Comparison of ENCODE assay signal across 13 cellular contexts in the genomic region with DNA sequence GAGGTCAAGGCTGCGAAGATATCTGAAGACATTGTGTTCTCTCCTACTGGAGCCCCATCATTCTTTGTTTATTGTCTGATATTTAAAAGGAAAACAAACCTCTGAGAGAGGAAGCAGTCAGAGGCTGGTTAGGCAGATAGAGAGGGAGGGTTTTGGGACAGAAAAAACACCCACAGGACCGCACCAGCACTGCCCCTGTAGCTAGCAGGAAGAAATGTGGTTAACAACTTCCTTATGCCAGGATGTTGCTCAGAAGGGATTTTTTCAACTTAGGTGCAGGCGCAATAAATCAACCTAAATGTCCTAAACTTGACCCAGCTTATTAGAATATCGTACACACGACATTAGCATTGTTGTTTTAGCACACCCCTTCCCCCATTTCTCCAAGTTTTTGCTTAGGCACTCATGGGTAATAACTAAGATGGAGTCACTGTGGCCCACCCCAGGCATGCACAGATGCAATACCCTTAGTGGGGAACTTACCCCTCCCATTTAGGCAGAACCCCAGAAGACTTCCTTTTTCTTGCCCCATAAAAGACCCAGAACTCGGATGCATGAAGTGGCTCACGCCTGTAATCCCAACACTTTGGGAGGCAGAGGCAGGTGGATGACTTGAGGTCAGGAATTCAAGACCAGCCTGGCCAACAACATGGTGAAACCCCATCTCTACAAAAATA. TPM values are rescaled to one million over a fixed set of nuclear protein-coding genes. Genes with fewer than 3 reads are reported as not detected.
A peak's percentile ranks its signal among the peaks of the same experiment; 100 is the strongest.
DNase-seq lines count a peak whose midpoint lies in the region; ATAC-seq and TF ChIP-seq lines count a peak whose summit lies in the region.
"Had no signal": no experiment of that assay in that cellular context is flagged by ENCODE, and none has a peak within 500 bp of the region (broad histone marks: within the 10 kb centered on the region; RNA-seq: fewer than 3 reads in every experiment).

No MANE protein-coding gene starts in this region.

- peaks cover 25% of the 10 kb centered on the region for H3K79me2 ChIP-seq in Loucy (ENCODE audit: insufficient read depth, low read length)

- in situ Hi-C loops in GM13977 (cut with MboI; ENCODE audit: low pct_unique_long_range_greater_than_20kb, low sequenced_read_pairs, unreplicated experiment), result no loop called here

- H3K4me2 ChIP-seq in Loucy (ENCODE audit: low read depth, low read length, poor library complexity, severe bottlenecking), result peak overlapping the region; percentile 85

- H3K36me3 ChIP-seq in Loucy (ENCODE audit: insufficient read depth, low read length), result 0 out of 2 replicates have a peak, but pooled peaks cover 1% of the 10 kb centered on the region
- peaks cover 0 to 10% (median 0%) of the 10 kb centered on the region in 3 experiments for H3K36me3 ChIP-seq in naive thymus-derived CD4-positive, alpha-beta T cell (ENCODE audit: control insufficient read depth in 2 of 3, insufficient read depth in 3 of 3, low read length in 3 of 3)

- no peak overlapping the region for H3K27ac ChIP-seq in naive thymus-derived CD4-positive, alpha-beta T cell (ENCODE audit: low read depth, low read length)

- POLR2A ChIA-PET in activated B cell treated with CpG ODN at 0.5 μM for 24 hours (lab: Charles Lee), result no interaction called here
- POLR2A ChIA-PET in naive thymus-derived CD4-positive, alpha-beta T cell (lab: Charles Lee), result interaction anchor here (0.9 kb wide), 1 partner anchor 216 kb away, joined by 4 read pairs; a partner anchor contains a TSS

- H3K4me3 ChIP-seq in Loucy (ENCODE audit: low read length, poor library complexity, severe bottlenecking), result peak overlapping the region; percentile 68
- peak overlapping the region; percentile 45 for H3K4me3 ChIP-seq in naive thymus-derived CD4-positive, alpha-beta T cell (ENCODE audit: low read length)

- CTCF ChIA-PET in activated B cell treated with CpG ODN at 0.5 μM for 24 hours (lab: Charles Lee), result no interaction called here
- CTCF ChIA-PET in naive thymus-derived CD4-positive, alpha-beta T cell (lab: Charles Lee), result no interaction called here

- H3K9me3 ChIP-seq in Loucy (ENCODE audit: insufficient read depth, low read depth, low read length), result peaks cover 9% of the 10 kb centered on the region
- H3K9me3 ChIP-seq in naive thymus-derived CD4-positive, alpha-beta T cell (ENCODE audit: control insufficient read depth in 2 of 3, low read length in 3 of 3), result peaks cover 0 to 40% (median 0%) of the 10 kb centered on the region in 3 experiments

- intact Hi-C loops in activated B cell treated with CpG ODN at 0.5 μM for 24 hours (cut with micrococcal nuclease), result loop anchor here (5.0 kb wide), 3 partner anchors 121 to 1461 kb away; a partner anchor contains a TSS
- intact Hi-C loops in naive thymus-derived CD4-positive, alpha-beta T cell (cut with micrococcal nuclease), result loop anchor here (5.0 kb wide), 5 partner anchors 121 to 661 kb away; a partner anchor contains a TSS

- no peak overlapping the region for H3K27ac Mint-ChIP-seq in activated B cell treated with CpG ODN at 0.5 μM for 24 hours
- H3K27ac Mint-ChIP-seq in naive thymus-derived CD4-positive, alpha-beta T cell, result peak overlapping the region; percentile 11 to 87 (median 84)
- H3K27ac Mint-ChIP-seq: stimulated activated memory B cell treated with anti-CD40 and anti-IgM and Interleukin-4, amounts not matched to agents 10 μg/mL and 1 μg/mL and 100 μg/mL, for 72 hours had no signal

- H3F3A ChIP-seq in Loucy (ENCODE audit: low read depth), result peaks cover 11% of the 10 kb centered on the region; the same call in 1 of the 2 replicates

- peak overlapping the region; percentile 28 for H3K4me3 Mint-ChIP-seq in activated B cell treated with CpG ODN at 0.5 μM for 24 hours
- peak overlapping the region; percentile 54 to 79 (median 64) for H3K4me3 Mint-ChIP-seq in naive thymus-derived CD4-positive, alpha-beta T cell
- H3K4me3 Mint-ChIP-seq: stimulated activated memory B cell treated with anti-CD40 and anti-IgM and Interleukin-4, amounts not matched to agents 10 μg/mL and 1 μg/mL and 100 μg/mL, for 72 hours had no signal

- peak overlapping the region; percentile 74 for H3K9ac ChIP-seq in Loucy (ENCODE audit: low read depth, low read length, poor library complexity, severe bottlenecking)

- peaks cover 31% of the 10 kb centered on the region for H3K36me3 Mint-ChIP-seq in activated B cell treated with CpG ODN at 0.5 μM for 24 hours (ENCODE audit: low read depth)
- H3K36me3 Mint-ChIP-seq in naive thymus-derived CD4-positive, alpha-beta T cell, result peaks cover 10 to 43% (median 26%) of the 10 kb centered on the region in 5 donors

- H3K4me1 ChIP-seq in Loucy (ENCODE audit: insufficient read depth, low read length, poor library complexity, severe bottlenecking), result peaks cover 62% of the 10 kb centered on the region
- H3K4me1 ChIP-seq in naive thymus-derived CD4-positive, alpha-beta T cell (ENCODE audit: control insufficient read depth in 2 of 2, insufficient read depth in 2 of 2, low read length in 2 of 2), result peaks cover 22 to 30% of the 10 kb centered on the region in 2 donors

- DNase-seq in CMK (ENCODE audit: low read depth), result peak; percentile 85
- DNase-seq in activated B cell treated with CpG ODN at 0.5 μM for 24 hours, result no peak
- DNase-seq in naive thymus-derived CD4-positive, alpha-beta T cell, result peak in 7 of 9 donors; percentile 4 to 50 (median 19)
- DNase-seq in midbrain (lab: John Stamatoyannopoulos, UW), result no peak
- DNase-seq in GM13977 (ENCODE audit: low spot score), result no peak
- DNase-seq: aorta; effector CD4-positive, alpha-beta T cell; left colon; MM.1S; occipital lobe had no signal

- H3K27me3 Mint-ChIP-seq in activated B cell treated with CpG ODN at 0.5 μM for 24 hours, result no peaks in the 10 kb centered on the region
- peaks cover 0 to 3% (median 0%) of the 10 kb centered on the region in 5 donors for H3K27me3 Mint-ChIP-seq in naive thymus-derived CD4-positive, alpha-beta T cell
- H3K27me3 Mint-ChIP-seq: stimulated activated memory B cell treated with anti-CD40 and anti-IgM and Interleukin-4, amounts not matched to agents 10 μg/mL and 1 μg/mL and 100 μg/mL, for 72 hours had no signal

- peaks cover 37% of the 10 kb centered on the region for H3K4me1 Mint-ChIP-seq in activated B cell treated with CpG ODN at 0.5 μM for 24 hours
- peaks cover 21 to 51% (median 37%) of the 10 kb centered on the region in 7 donors for H3K4me1 Mint-ChIP-seq in naive thymus-derived CD4-positive, alpha-beta T cell

- H2AFZ ChIP-seq in Loucy (ENCODE audit: low read length), result no peak overlapping the region

- ATAC-seq in activated B cell treated with CpG ODN at 0.5 μM for 24 hours (ENCODE audit: low read depth), result no peak
- peak; percentile 56 for ATAC-seq in naive thymus-derived CD4-positive, alpha-beta T cell
- ATAC-seq in GM18870 (IDR thresholded peaks at IDR 0.05; ENCODE audit: unreplicated experiment), result no peak
- ATAC-seq: left colon; stimulated activated memory B cell treated with anti-CD40 and anti-IgM and Interleukin-4, amounts not matched to agents 10 μg/mL and 1 μg/mL and 100 μg/mL, for 72 hours had no signal

- TF ChIP-seq CTCF in Loucy (conservative IDR thresholded peaks at IDR 0.05; ENCODE audit: low read length), result no peak
- TF ChIP-seq CTCF in activated B cell treated with CpG ODN at 0.5 μM for 24 hours (IDR thresholded peaks at IDR 0.05), result no peak
- no peak for TF ChIP-seq CTCF in GM13977 (IDR thresholded peaks at IDR 0.05; ENCODE audit: extremely low read depth, insufficient read depth, missing control alignments)

- no peaks in the 10 kb centered on the region for H3K27me3 ChIP-seq in Loucy (ENCODE audit: insufficient read depth, low read length, poor library complexity, severe bottlenecking)
- H3K27me3 ChIP-seq in naive thymus-derived CD4-positive, alpha-beta T cell (ENCODE audit: control insufficient read depth in 2 of 2, insufficient read depth in 2 of 2, low read length in 2 of 2), result no peaks in the 10 kb centered on the region

- no peaks in the 10 kb centered on the region for H3K9me2 ChIP-seq in Loucy (replicated peaks; ENCODE audit: low read depth, low read length)

- H3K9me3 Mint-ChIP-seq in activated B cell treated with CpG ODN at 0.5 μM for 24 hours, result peaks cover 23% of the 10 kb centered on the region
- peaks cover 9 to 96% (median 41%) of the 10 kb centered on the region in 11 donors for H3K9me3 Mint-ChIP-seq in naive thymus-derived CD4-positive, alpha-beta T cell

- H4K20me1 ChIP-seq in Loucy (ENCODE audit: insufficient read depth, low read length, poor library complexity, severe bottlenecking), result no peaks in the 10 kb centered on the region

RNA-seq across cellular contexts. Expression of a gene that starts 2.8 kb away (rescaled TPM):
- total RNA-seq in activated B cell treated with CpG ODN at 0.5 μM for 24 hours, result 9.3 and 10.9 TPM in 2 replicates
- 10 to 100 TPM in 2 of 5 experiments, 1 to 10 TPM in 3; 2.4 to 12.3 (median 10.0) TPM for total RNA-seq in naive thymus-derived CD4-positive, alpha-beta T cell
- polyA plus RNA-seq in naive thymus-derived CD4-positive, alpha-beta T cell, result 1 to 10 TPM; 6.0 to 7.0 TPM

Comparison
In these comparisons a context has a peak if more than half of its experiments do, and no peak if none do; other contexts are left out.
1. DNase-seq: peak in CMK (single experiment) and naive thymus-derived CD4-positive, alpha-beta T cell (7 of 9); none in activated B cell treated with CpG ODN at 0.5 μM for 24 hours (single experiment), midbrain (single experiment) and GM13977 (single experiment).